8 cellular contexts compared by ENCODE assay signal in genomic region chr5:79133657-79134451, GRCh38. TPM values are rescaled to one million over a fixed set of nuclear protein-coding genes. Genes with fewer than 3 reads are reported as not detected.
DNase-seq lines count a peak whose midpoint lies in the region; ATAC-seq and TF ChIP-seq lines count a peak whose summit lies in the region.

No MANE protein-coding gene starts in this region.

- no peaks in the 10 kb centered on the region for H3K9me2 ChIP-seq in PC-3 (replicated peaks; ENCODE audit: low read length)

- peaks cover 10% of the 10 kb centered on the region for H3K4me1 Mint-ChIP-seq in activated T-cell treated with anti-CD3 and anti-CD28 coated beads, Interleukin-2, amount 50 U/mL, for 4 hours (ENCODE audit: low read depth)
- peaks cover 4 to 14% (median 9%) of the 10 kb centered on the region in 3 donors for H3K4me1 Mint-ChIP-seq in naive B cell

- H3K9ac ChIP-seq in HUES6 (ENCODE audit: low read length) (peak overlapping the region; percentile 69), PC-3 (ENCODE audit: low read length) (no peak overlapping the region)

- CTCF ChIA-PET in PC-3 (lab: Charles Lee): interaction anchor here (0.6 to 3.6 kb wide), 20 partner anchors 9 to 335 kb away, joined by 3 to 176 read pairs (median 4); no protein-coding TSS in a partner anchor

- H3K27me3 ChIP-seq in HUES6 (ENCODE audit: control insufficient read depth, insufficient read depth, low read length): no peaks in the 10 kb centered on the region
- no peaks in the 10 kb centered on the region for H3K27me3 ChIP-seq in PC-3 (ENCODE audit: low read length)
- no peaks in the 10 kb centered on the region for H3K27me3 ChIP-seq in esophagus squamous epithelium

- H3K27ac ChIP-seq in HUES6 (ENCODE audit: low read depth, low read length) (no peak overlapping the region), PC-3 (ENCODE audit: low read length) (peak overlapping the region; percentile 34), esophagus squamous epithelium (peak overlapping the region; percentile 10 to 78 (median 73))

- H3K36me3 Mint-ChIP-seq in activated T-cell treated with anti-CD3 and anti-CD28 coated beads, Interleukin-2, amount 50 U/mL, for 4 hours (ENCODE audit: insufficient read depth): no peaks in the 10 kb centered on the region
- no peaks in the 10 kb centered on the region for H3K36me3 Mint-ChIP-seq in naive B cell

- H3F3A ChIP-seq in PC-3 (ENCODE audit: low read length, unreplicated experiment): no peaks in the 10 kb centered on the region

- peak; percentile 77 for ATAC-seq in PC-3
- peak; percentile 82 to 87 for ATAC-seq in activated T-cell treated with anti-CD3 and anti-CD28 coated beads, Interleukin-2, amount 50 U/mL, for 4 hours
- peak; percentile 68 to 69 for ATAC-seq in naive B cell (ENCODE audit: low read depth in 2 of 2)
- no peak for ATAC-seq in GM19463 (IDR thresholded peaks at IDR 0.05; ENCODE audit: unreplicated experiment)

- H3K36me3 ChIP-seq in HUES6 (ENCODE audit: control insufficient read depth, insufficient read depth, low read length) (no peaks in the 10 kb centered on the region), PC-3 (ENCODE audit: low read depth, low read length) (no peaks in the 10 kb centered on the region), esophagus squamous epithelium (no peaks in the 10 kb centered on the region)

- POLR2A ChIA-PET in PC-3 (lab: Charles Lee; ENCODE audit: unreplicated experiment): interaction anchor here (0.6 kb wide), 1 partner anchor 452 kb away, joined by 3 read pairs; no protein-coding TSS in a partner anchor

- H2AFZ ChIP-seq in PC-3 (ENCODE audit: low read length): peak overlapping the region; percentile 71

- H3K4me3 Mint-ChIP-seq in activated T-cell treated with anti-CD3 and anti-CD28 coated beads, Interleukin-2, amount 50 U/mL, for 4 hours: peak overlapping the region; percentile 77
- peak overlapping the region in 1 of 8 donors; percentile 40 for H3K4me3 Mint-ChIP-seq in naive B cell

- H3K9me3 ChIP-seq in HUES6 (ENCODE audit: control insufficient read depth, insufficient read depth, low read depth, low read length) (no peaks in the 10 kb centered on the region), PC-3 (ENCODE audit: low read length) (no peaks in the 10 kb centered on the region), esophagus squamous epithelium (no peaks in the 10 kb centered on the region)

- no peaks in the 10 kb centered on the region for H3K9me3 Mint-ChIP-seq in activated T-cell treated with anti-CD3 and anti-CD28 coated beads, Interleukin-2, amount 50 U/mL, for 4 hours
- H3K9me3 Mint-ChIP-seq in naive B cell: no peaks in the 10 kb centered on the region

- WGBS in esophagus squamous epithelium, 2 donors: 6% methylated on average over 11 of the region's 11 CpGs

- no TSS peak for BruUV-seq in PC-3 (replicated peaks; lab: Mats Ljungman, UMichigan)

- peak; percentile 73 for TF ChIP-seq CTCF in PC-3 (conservative IDR thresholded peaks at IDR 0.05; ENCODE audit: low read depth, low read length)
- TF ChIP-seq CTCF in esophagus squamous epithelium (IDR thresholded peaks at IDR 0.05): peak; percentile 65 to 81 (median 74)

- intact Hi-C loops in PC-3 (cut with micrococcal nuclease): loop anchor here (1.0 to 10.0 kb wide), 9 partner anchors 69 to 403 kb away; no protein-coding TSS in a partner anchor
- intact Hi-C loops in esophagus squamous epithelium (cut with DNase I): loop anchor here (5.0 to 10.0 kb wide), 2 partner anchors 112 to 331 kb away; no protein-coding TSS in a partner anchor

- peak; percentile 8 for DNase-seq in COLO829 (ENCODE audit: low spot score)
- DNase-seq in PC-3: peak; percentile 80
- peak; percentile 54 for DNase-seq in activated T-cell treated with anti-CD3 and anti-CD28 coated beads, Interleukin-2, amount 50 U/mL, for 4 hours
- no peak for DNase-seq in esophagus squamous epithelium (lab: John Stamatoyannopoulos, UW)
- DNase-seq in naive B cell: peak; percentile 36
- DNase-seq in stimulated activated CD8-positive, alpha-beta memory T cell treated with anti-CD3 and anti-CD28 coated beads, Interleukin-7, amount 100 ng/mL, for 48 hours (ENCODE audit: extremely low read depth in 1 of 2, low read depth in 1 of 2): peak; percentile 17 to 57

- H4K20me1 ChIP-seq in PC-3 (ENCODE audit: low read length): no peaks in the 10 kb centered on the region

- no peaks in the 10 kb centered on the region for H3K79me2 ChIP-seq in PC-3 (ENCODE audit: low read length)

- H3K4me2 ChIP-seq in PC-3 (ENCODE audit: low read length): peak overlapping the region; percentile 82

- peaks cover 17% of the 10 kb centered on the region for H3K4me1 ChIP-seq in HUES6 (ENCODE audit: control insufficient read depth, insufficient read depth, low read length)
- H3K4me1 ChIP-seq in PC-3 (ENCODE audit: insufficient read depth, low read length): peaks cover 11% of the 10 kb centered on the region
- peaks cover 0 to 15% (median 7%) of the 10 kb centered on the region in 3 donors for H3K4me1 ChIP-seq in esophagus squamous epithelium

- H3K27me3 Mint-ChIP-seq in activated T-cell treated with anti-CD3 and anti-CD28 coated beads, Interleukin-2, amount 50 U/mL, for 4 hours (ENCODE audit: low read depth): peaks cover 3% of the 10 kb centered on the region
- H3K27me3 Mint-ChIP-seq in naive B cell: peaks cover 6 to 24% (median 13%) of the 10 kb centered on the region in 3 donors

- peak overlapping the region in 2 of 6 donors; percentile 51 to 57 for H3K27ac Mint-ChIP-seq in naive B cell

- no peak for TF ChIP-seq POLR2A in esophagus squamous epithelium (IDR thresholded peaks at IDR 0.05)

- H3K4me3 ChIP-seq in HUES6 (ENCODE audit: low read depth, low read length) (peak overlapping the region; percentile 56), PC-3 (ENCODE audit: low read length) (peak overlapping the region; percentile 53), esophagus squamous epithelium (peak overlapping the region in 3 of 4 donors; percentile 25 to 56 (median 25))

RNA-seq across cellular contexts. Expression of gene BHMT, which starts 22.2 kb away (rescaled TPM):
- total RNA-seq in PC-3 (2014; rRNA removed) (not detected in 2 replicates), esophagus squamous epithelium (1 to 10 TPM in 1 of 4 donors, under 1 TPM in 1, not detected in 2; 0.95 to 1.2 TPM)
- under 1 TPM in 2 of 3 donors, not detected in 1; 0.22 to 0.30 TPM for total RNA-seq in activated T-cell treated with anti-CD3 and anti-CD28 coated beads, Interleukin-2, amount 50 U/mL, for 4 hours
- polyA plus RNA-seq in naive B cell (ENCODE audit: low read depth in 6 of 6): not detected
